In the genomic region with DNA sequence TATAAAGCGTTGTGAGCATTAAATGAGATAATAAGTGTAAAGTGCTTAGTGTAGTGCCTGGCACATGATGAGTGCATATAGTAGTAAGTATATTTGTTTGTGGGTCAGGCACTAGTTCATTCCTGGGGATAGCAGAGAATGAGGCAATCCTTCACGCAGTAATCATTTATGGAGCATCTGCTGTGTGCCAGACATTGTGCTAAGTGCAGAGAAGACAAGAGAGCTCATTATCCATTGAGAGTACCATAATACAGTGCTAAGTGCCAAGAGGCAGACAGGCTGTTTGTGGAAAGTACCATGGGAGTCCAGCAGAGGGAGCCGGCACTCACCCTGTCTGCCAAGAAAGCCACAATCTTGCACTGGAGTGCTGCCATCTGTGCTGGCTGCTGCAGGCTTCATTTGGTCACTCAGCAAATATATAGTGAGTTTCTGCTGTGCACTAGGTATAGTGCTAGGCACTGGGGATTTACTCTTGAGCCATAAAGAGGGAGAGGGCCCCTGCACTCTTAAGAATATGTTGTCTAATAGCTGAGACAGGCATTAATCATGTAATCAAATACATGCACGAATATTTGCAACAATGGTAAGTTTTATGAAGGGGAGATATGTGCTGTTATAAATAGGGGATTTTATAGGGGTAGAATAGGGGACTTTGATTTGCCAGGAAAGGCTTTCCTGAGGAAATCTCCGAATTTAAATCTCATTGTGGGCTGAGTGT, we compare ENCODE assay signal across 7 cellular contexts. TPM values are rescaled to one million over a fixed set of nuclear protein-coding genes. Genes with fewer than 3 reads are reported as not detected.
A peak's percentile ranks its signal among the peaks of the same experiment; 100 is the strongest.
DNase-seq lines count a peak whose midpoint lies in the region; ATAC-seq and TF ChIP-seq lines count a peak whose summit lies in the region.

No MANE protein-coding gene starts in this region.

- H3K4me3 ChIP-seq in ovary (no peak overlapping the region), thyroid gland (replicated peaks in 1 of 3) (no peak overlapping the region)

- H3K9me3 ChIP-seq in ovary (no peaks in the 10 kb centered on the region), thyroid gland (no peaks in the 10 kb centered on the region)

- DNase-seq in MV-4-11 (lab: John Stamatoyannopoulos, UW) (peak; percentile 80), SK-MEL-5 (ENCODE audit: low read depth, low spot score) (peak; percentile 98), foreskin melanocyte (peak; percentile 98), ovary (peak; percentile 84 to 92 (median 90)), thyroid gland (peak; percentile 89)
- DNase-seq in activated naive CD4-positive, alpha-beta T cell (lab: John Stamatoyannopoulos, UW), result peak; percentile 31 to 55 (median 42)

- intact Hi-C loops in ovary (cut with DNase I) (loop anchor here in 2 of 4 donors (5.0 to 10.0 kb wide), 2 partner anchors 193 to 205 kb away; no protein-coding TSS in a partner anchor), thyroid gland (cut with DNase I) (loop anchor here (10.0 kb wide), 2 partner anchors 187 to 343 kb away; no protein-coding TSS in a partner anchor)

- in situ Hi-C loops in SK-MEL-5 (cut with HindIII; ENCODE audit: low pct_unique_long_range_greater_than_20kb, low sequenced_read_pairs), result no loop called here

- H3K27ac ChIP-seq in ovary, result no peak overlapping the region
- H3K27ac ChIP-seq in thyroid gland, result no peak overlapping the region

- H3K36me3 ChIP-seq in ovary (no peaks in the 10 kb centered on the region), thyroid gland (peaks cover 0 to 5% of the 10 kb centered on the region in 2 donors)

- WGBS in ovary, 3 donors, result 29 to 33% (median 33%) methylated on average over 5 of the region's 5 CpGs
- WGBS in thyroid gland, 2 donors, result 43 to 51% methylated on average over 5 of the region's 5 CpGs

- peaks cover 1% of the 10 kb centered on the region for H3K4me1 ChIP-seq in ovary (ENCODE audit: insufficient read depth)
- peaks cover 5 to 23% of the 10 kb centered on the region in 2 donors for H3K4me1 ChIP-seq in thyroid gland

- TF ChIP-seq EP300 in ovary (IDR thresholded peaks at IDR 0.05), result no peak

- no peak for TF ChIP-seq POLR2A in ovary (IDR thresholded peaks at IDR 0.05)
- TF ChIP-seq POLR2A in thyroid gland (IDR thresholded peaks at IDR 0.05), result no peak

- H3K27me3 ChIP-seq in ovary, result no peaks in the 10 kb centered on the region
- H3K27me3 ChIP-seq in thyroid gland, result no peaks in the 10 kb centered on the region

- TF ChIP-seq CTCF in ovary (IDR thresholded peaks at IDR 0.05) (peak; percentile 79 to 90 (median 84)), thyroid gland (IDR thresholded peaks at IDR 0.05) (peak; percentile 75 to 95 (median 88))

- ATAC-seq in GM18502 (IDR thresholded peaks at IDR 0.05; ENCODE audit: poor library complexity, unreplicated experiment), result peak; percentile 64

RNA-seq across cellular contexts. Expression of gene MROH8, which starts 12.9 kb away (rescaled TPM):
- total RNA-seq in SK-MEL-5 (2014; rRNA removed; shearing (Covaris generic)), result 2.9 and 8.2 TPM in 2 replicates
- polyA plus RNA-seq in SK-MEL-5 (2015; cell fraction: cytosol; rRNA removed), result 0.79 and 4.3 TPM in 2 replicates
- 5.3 and 5.5 TPM in 2 replicates for polyA plus RNA-seq in SK-MEL-5 (2015; cell fraction: nucleus; rRNA removed)
- 1 to 10 TPM; 2.3 to 6.4 (median 4.7) TPM for total RNA-seq in ovary
- 1 to 10 TPM; 2.3 to 5.1 TPM for polyA plus RNA-seq in ovary
- total RNA-seq in thyroid gland, result 1 to 10 TPM; 2.3 to 7.5 (median 3.4) TPM

RNA-seq across cellular contexts. Expression of gene RPN2, which starts 13.2 kb away (rescaled TPM):
- 628 and 702 TPM in 2 replicates for total RNA-seq in SK-MEL-5 (2014; rRNA removed; shearing (Covaris generic))
- polyA plus RNA-seq in SK-MEL-5 (2015; cell fraction: cytosol; rRNA removed), result 671 and 790 TPM in 2 replicates
- polyA plus RNA-seq in SK-MEL-5 (2015; cell fraction: nucleus; rRNA removed), result 187 and 199 TPM in 2 replicates
- total RNA-seq in ovary (100 to 1,000 TPM in 4 of 7 donors, 10 to 100 TPM in 3; 58.3 to 161 (median 102) TPM), thyroid gland (100 to 1,000 TPM; 175 to 342 (median 296) TPM)
- 100 to 1,000 TPM in 1 of 2 donors, 10 to 100 TPM in 1; 83.4 to 213 TPM for polyA plus RNA-seq in ovary

Comparison
In these comparisons a context has a peak if more than half of its experiments do, and no peak if none do; other contexts are left out.
1. DNase-seq: peak in every context shown above with its lines; median percentile 98 in SK-MEL-5; 98 in foreskin melanocyte; 90 in ovary; 89 in thyroid gland; 80 in MV-4-11; 42 in activated naive CD4-positive, alpha-beta T cell.